ENCODE assay signal across 11 cellular contexts in genomic region chr2:160157861-160158813, GRCh38. TPM values are rescaled to one million over a fixed set of nuclear protein-coding genes. Genes with fewer than 3 reads are reported as not detected.
DNase-seq lines count a peak whose midpoint lies in the region; ATAC-seq lines count a peak whose summit lies in the region.
"Had no signal": no experiment of that assay in that cellular context is flagged by ENCODE, and none has a peak within 500 bp of the region (broad histone marks: within the 10 kb centered on the region; RNA-seq: fewer than 3 reads in every experiment).

No MANE protein-coding gene starts in this region.

- H3K9me3 ChIP-seq in neuron (ENCODE audit: low read length) = no peaks in the 10 kb centered on the region
- H3K9me3 ChIP-seq: BLaER1 treated with 17β-estradiol and CSF1 and Interleukin-3, amounts not matched to agents 10 nM and 100 nM had no signal

- H3K27me3 ChIP-seq in neuron (ENCODE audit: insufficient read depth, low read length) = no peaks in the 10 kb centered on the region
- H3K27me3 ChIP-seq: BLaER1 treated with 17β-estradiol and CSF1 and Interleukin-3, amounts not matched to agents 10 nM and 100 nM had no signal

- DNase-seq in Daoy (ENCODE audit: low read depth) (peak; percentile 25), SK-N-DZ (ENCODE audit: low spot score) (peak; percentile 69), fibroblast of peridontal ligament (ENCODE audit: extremely low read depth) (peak; percentile 33), NCI-H345 treated with DMSO at 0.1 percent for 48 hours (lab: John Stamatoyannopoulos, UW; ENCODE audit: unreplicated experiment) (no peak), immature natural killer cell (no peak)
- no peak for DNase-seq in stimulated activated CD4-positive, alpha-beta T cell treated with anti-CD3 and anti-CD28 coated beads, Interleukin-2, amount 100 ng/mL, for 24 hours
- DNase-seq: NCI-H2029 had no signal

- H3K9me3 Mint-ChIP-seq in immature natural killer cell = no peaks in the 10 kb centered on the region
- H3K9me3 Mint-ChIP-seq: neural crest cell had no signal

- no peak overlapping the region for H3K4me3 Mint-ChIP-seq in immature natural killer cell
- H3K4me3 Mint-ChIP-seq: neural crest cell had no signal

- no peak for ATAC-seq in HG03442 (IDR thresholded peaks at IDR 0.05; ENCODE audit: unreplicated experiment)

- H3K27ac Mint-ChIP-seq in immature natural killer cell = no peak overlapping the region

- H3K27me3 Mint-ChIP-seq in immature natural killer cell (ENCODE audit: low read depth in 3 of 3) = peaks cover 2 to 4% (median 3%) of the 10 kb centered on the region in 3 donors

- peak overlapping the region; percentile 15 for H2AFZ ChIP-seq in neuron (ENCODE audit: low read depth, low read length)

- H3K4me1 ChIP-seq in neuron (ENCODE audit: insufficient read depth, low read length) = peaks cover 14% of the 10 kb centered on the region
- H3K4me1 ChIP-seq: BLaER1 treated with 17β-estradiol and CSF1 and Interleukin-3, amounts not matched to agents 10 nM and 100 nM had no signal

- H3K4me1 Mint-ChIP-seq in immature natural killer cell = no peaks in the 10 kb centered on the region

- no peak overlapping the region for H3K4me3 ChIP-seq in neuron (ENCODE audit: low read length)
- H3K4me3 ChIP-seq: BLaER1 treated with 17β-estradiol and CSF1 and Interleukin-3, amounts not matched to agents 10 nM and 100 nM had no signal

- no peaks in the 10 kb centered on the region for H3K36me3 ChIP-seq in neuron (ENCODE audit: insufficient read depth, low read length)
- H3K36me3 ChIP-seq: BLaER1 treated with 17β-estradiol and CSF1 and Interleukin-3, amounts not matched to agents 10 nM and 100 nM had no signal

- no peaks in the 10 kb centered on the region for H3K36me3 Mint-ChIP-seq in immature natural killer cell

RNA-seq across cellular contexts. Expression of gene ITGB6, which starts 41.9 kb away (rescaled TPM):
- total RNA-seq in Daoy (2014; rRNA removed; shearing (Covaris generic)) = 3.1 and 4.2 TPM in 2 replicates
- not detected in 2 replicates for polyA plus RNA-seq in SK-N-DZ (2014; cell fraction: cytosol; rRNA removed)
- not detected in 2 replicates for polyA plus RNA-seq in SK-N-DZ (2014; cell fraction: nucleus; rRNA removed)
- not detected for polyA plus RNA-seq in immature natural killer cell
- total RNA-seq: neural crest cell had no signal

Comparison
In these comparisons a context has a peak if more than half of its experiments do, and no peak if none do; other contexts are left out.
1. DNase-seq: peak in Daoy (single experiment), SK-N-DZ (single experiment) and fibroblast of peridontal ligament (single experiment); none in NCI-H345 treated with DMSO at 0.1 percent for 48 hours (single experiment), immature natural killer cell (0 of 3) and stimulated activated CD4-positive, alpha-beta T cell treated with anti-CD3 and anti-CD28 coated beads, Interleukin-2, amount 100 ng/mL, for 24 hours (0 of 2).